8 cellular contexts compared by ENCODE assay signal in genomic region chr3:180036678-180037455, GRCh38. TPM values are rescaled to one million over a fixed set of nuclear protein-coding genes. Genes with fewer than 3 reads are reported as not detected.
DNase-seq lines count a peak whose midpoint lies in the region; ATAC-seq and TF ChIP-seq lines count a peak whose summit lies in the region.

PEX5L (minus strand) TSS chr3:180036937; CDS start chr3:180036599, 338 bp downstream.

- H3K4me1 Mint-ChIP-seq in chondrocyte (ENCODE audit: low read depth) = peaks cover 11% of the 10 kb centered on the region
- H3K4me1 Mint-ChIP-seq in stimulated activated naive CD8-positive, alpha-beta T cell treated with anti-CD3 and anti-CD28 coated beads, Interleukin-15, amount 100 ng/mL, for 72 hours = peaks cover 14% of the 10 kb centered on the region

- no peak within 1 kb of the TSS for H3K27ac ChIP-seq in lung (ENCODE audit: low read depth in 1 of 2, low read length in 1 of 2)

- TF ChIP-seq CTCF in chondrocyte (IDR thresholded peaks at IDR 0.05) = peak; percentile 6
- TF ChIP-seq CTCF in lung (IDR thresholded peaks at IDR 0.05; ENCODE audit: control extremely low read depth, extremely low read depth) = no peak

- H3K27ac Mint-ChIP-seq in chondrocyte (ENCODE audit: unreplicated experiment) = no peak within 1 kb of the TSS
- peak within 1 kb of the TSS in 1 of 2 donors; percentile 22 for H3K27ac Mint-ChIP-seq in stimulated activated naive CD8-positive, alpha-beta T cell treated with anti-CD3 and anti-CD28 coated beads, Interleukin-15, amount 100 ng/mL, for 72 hours

- ATAC-seq in GM21717 (IDR thresholded peaks at IDR 0.05; ENCODE audit: unreplicated experiment) (peak; percentile 67), lung (ENCODE audit: insufficient read depth, low FRiP score) (peak; percentile 85)
- peak; percentile 86 for ATAC-seq in stimulated activated naive CD8-positive, alpha-beta T cell treated with anti-CD3 and anti-CD28 coated beads, Interleukin-15, amount 100 ng/mL, for 72 hours

- peaks cover 3% of the 10 kb centered on the region for H3K27me3 ChIP-seq in lung (ENCODE audit: control insufficient read depth, insufficient read depth)

- 2 to 3% methylated on average over 88 to 96 of the region's 96 CpGs for WGBS in lung, 2 donors

- DNase-seq in G401 (ENCODE audit: low spot score) = peak; percentile 7
- peak; percentile 71 for DNase-seq in SHP77 treated with DMSO at 0.1 percent for 48 hours (lab: John Stamatoyannopoulos, UW)
- peak; percentile 86 for DNase-seq in chondrocyte (ENCODE audit: low spot score)
- no peak for DNase-seq in lung (ENCODE audit: low spot score)
- DNase-seq in stimulated activated naive CD8-positive, alpha-beta T cell treated with anti-CD3 and anti-CD28 coated beads, Interleukin-15, amount 100 ng/mL, for 72 hours = peak; percentile 49 to 50
- DNase-seq in SW 1271 (lab: John Stamatoyannopoulos, UW) = no peak

- peaks cover 3% of the 10 kb centered on the region for H3K9me3 Mint-ChIP-seq in chondrocyte (ENCODE audit: low read depth)
- peaks cover 0 to 4% of the 10 kb centered on the region in 2 donors for H3K9me3 Mint-ChIP-seq in stimulated activated naive CD8-positive, alpha-beta T cell treated with anti-CD3 and anti-CD28 coated beads, Interleukin-15, amount 100 ng/mL, for 72 hours

- no peak within 1 kb of the TSS for H3K4me3 ChIP-seq in lung

- peaks cover 0 to 6% of the 10 kb centered on the region in 2 donors for H3K4me1 ChIP-seq in lung (ENCODE audit: control insufficient read depth in 2 of 2, insufficient read depth in 2 of 2, low read length in 2 of 2)

- in situ Hi-C loops in G401 (cut with HindIII; ENCODE audit: low sequenced_read_pairs) = no loop called here

- peak; percentile 15; the same call in 1 of the 2 replicates for TF ChIP-seq RAD21 in Ishikawa (IDR thresholded peaks at IDR 0.05; ENCODE audit: low read depth)

- H3K9me3 ChIP-seq in lung (ENCODE audit: control insufficient read depth in 2 of 2, insufficient read depth in 1 of 2, low read length in 1 of 2) = no peaks in the 10 kb centered on the region

- H3K4me3 Mint-ChIP-seq in chondrocyte (ENCODE audit: unreplicated experiment) = peak within 1 kb of the TSS; percentile 51
- peak within 1 kb of the TSS; percentile 84 to 89 for H3K4me3 Mint-ChIP-seq in stimulated activated naive CD8-positive, alpha-beta T cell treated with anti-CD3 and anti-CD28 coated beads, Interleukin-15, amount 100 ng/mL, for 72 hours

- peaks cover 45% of the 10 kb centered on the region for H3K27me3 Mint-ChIP-seq in chondrocyte (ENCODE audit: low read depth)
- H3K27me3 Mint-ChIP-seq in stimulated activated naive CD8-positive, alpha-beta T cell treated with anti-CD3 and anti-CD28 coated beads, Interleukin-15, amount 100 ng/mL, for 72 hours = peaks cover 72% of the 10 kb centered on the region

- TF ChIP-seq EP300 in Ishikawa (IDR thresholded peaks at IDR 0.05; ENCODE audit: borderline replicate concordance) = no peak

- H3K36me3 ChIP-seq in lung (ENCODE audit: control insufficient read depth in 2 of 2, insufficient read depth in 2 of 2, low read length in 2 of 2) = no peaks in the 10 kb centered on the region

- H3K36me3 Mint-ChIP-seq in chondrocyte (ENCODE audit: low read depth) = no peaks in the 10 kb centered on the region

TF ChIP-seq in Ishikawa, 13 proteins besides CTCF, POLR2A, EP300 and RAD21:
- peak; percentile 56 for TF ChIP-seq MAX (IDR thresholded peaks at IDR 0.05)
- no peak for TF ChIP-seq TCF12 (IDR thresholded peaks at IDR 0.05; ENCODE audit: low read depth)
- peak; percentile 97 for TF ChIP-seq REST (IDR thresholded peaks at IDR 0.05; ENCODE audit: low read depth)

RNA-seq across cellular contexts. Expression of gene PEX5L, which starts in this region (rescaled TPM):
- total RNA-seq in G401 (2014; rRNA removed; shearing (Covaris generic)) = not detected in 2 replicates
- total RNA-seq in chondrocyte (not detected in 3 replicates), lung (under 1 TPM; 0.15 to 0.80 TPM)
- under 1 TPM; 0.02 to 0.03 TPM for polyA plus RNA-seq in lung

Comparison
In these comparisons a context has a peak if more than half of its experiments do, and no peak if none do; other contexts are left out.
1. Peak in DNase-seq in G401; RNA of the gene not detected or under 1 TPM.
2. Peak in DNase-seq in chondrocyte; RNA of the gene not detected or under 1 TPM.
3. Peak in ATAC-seq in lung; RNA of the gene not detected or under 1 TPM.
4. DNase-seq: peak in SHP77 treated with DMSO at 0.1 percent for 48 hours (single experiment) and stimulated activated naive CD8-positive, alpha-beta T cell treated with anti-CD3 and anti-CD28 coated beads, Interleukin-15, amount 100 ng/mL, for 72 hours (2 of 2); none in lung (single experiment) and SW 1271 (0 of 2).
5. Peak in every context shown above with its lines, with median percentiles within 50 percentile points of each other: ATAC-seq.